Comparison of ENCODE assay signal across 1 cellular context in genomic region chr19:1435378-1435989, GRCh38.
TF ChIP-seq lines count a peak whose summit lies in the region.

No MANE protein-coding gene starts in this region.

TF ChIP-seq in H1, 55 proteins besides CTCF, POLR2A, EP300 and RAD21:
- no peak for TF ChIP-seq EGR1 (IDR thresholded peaks at IDR 0.05; ENCODE audit: borderline replicate concordance, low read depth, low read length)
- no peak for TF ChIP-seq SAP30 (IDR thresholded peaks at IDR 0.05; ENCODE audit: insufficient read depth, insufficient replicate concordance, low read length)
- TF ChIP-seq CEBPB (IDR thresholded peaks at IDR 0.05; ENCODE audit: low read depth, low read length), result no peak
- TF ChIP-seq NRF1 (IDR thresholded peaks at IDR 0.05; ENCODE audit: low read depth, low read length), result no peak
- TF ChIP-seq GTF2F1 (IDR thresholded peaks at IDR 0.05; ENCODE audit: borderline replicate concordance, low read depth, low read length), result no peak
